Comparison of ENCODE assay signal across 8 cellular contexts in genomic region chr10:110008518-110009339, GRCh38. TPM values are rescaled to one million over a fixed set of nuclear protein-coding genes. Genes with fewer than 3 reads are reported as not detected.
A peak's percentile ranks its signal among the peaks of the same experiment; 100 is the strongest.
DNase-seq lines count a peak whose midpoint lies in the region; ATAC-seq, FAIRE-seq and TF ChIP-seq lines count a peak whose summit lies in the region.

No MANE protein-coding gene starts in this region.

- in situ Hi-C loops in transverse colon (cut with MboI; ENCODE audit: low pct_ligation_motif_present in 1 of 4, low pct_unique_long_range_greater_than_20kb in 1 of 4, low sequenced_read_pairs in 3 of 4) = no loop called here

- intact Hi-C loops in CD4-positive, alpha-beta T cell (cut with DNase I, micrococcal nuclease) = loop anchor here (2.0 to 10.0 kb wide), 7 partner anchors 30 to 556 kb away; partner anchors contain the start of genes MXI1 (in 2 of the 2), SMC3 (in 1 of the 2) and SMNDC1 (in 1 of the 2)
- intact Hi-C loops in endothelial cell of umbilical vein (cut with micrococcal nuclease) = loop anchor here (1.0 to 2.0 kb wide), 3 partner anchors 50 to 203 kb away; no protein-coding TSS in a partner anchor
- intact Hi-C loops in naive thymus-derived CD4-positive, alpha-beta T cell (cut with micrococcal nuclease) = loop anchor here (1.0 to 10.0 kb wide), 11 partner anchors 8 to 911 kb away; partner anchors contain the start of genes BBIP1 (in 2 of the 2), SHOC2 (in 2 of the 2), SMC3 (in 2 of the 2) and SMNDC1 (in 1 of the 2)
- intact Hi-C loops in transverse colon (cut with DNase I; ENCODE audit: low total_unique reads) = loop anchor here (5.0 kb wide), 1 partner anchor 86 kb away; the partner anchor contains the start of gene XPNPEP1

- ATAC-seq in CD4-positive, alpha-beta T cell (ENCODE audit: poor library complexity) = peak; percentile 1
- peak; percentile 27 for ATAC-seq in GM21529 (IDR thresholded peaks at IDR 0.05; ENCODE audit: unreplicated experiment)
- peak; percentile 6 for ATAC-seq in activated CD8-positive, alpha-beta T cell treated with anti-CD3 and anti-CD28 coated beads, Interleukin-2, amount 10 ng/mL, durations not matched to agents 7 days and 5 days
- ATAC-seq in naive thymus-derived CD4-positive, alpha-beta T cell = no peak

- DNase-seq in CD4-positive, alpha-beta T cell = peak; percentile 19 to 60 (median 41)
- DNase-seq in NCI-H146 (lab: John Stamatoyannopoulos, UW) = peak; percentile 62
- peak; percentile 71 for DNase-seq in activated CD8-positive, alpha-beta T cell treated with anti-CD3 and anti-CD28 coated beads, Interleukin-2, amount 10 ng/mL, durations not matched to agents 7 days and 5 days
- DNase-seq in endothelial cell of umbilical vein (ENCODE audit: low read depth, low spot score) = peak; percentile 38
- DNase-seq in naive thymus-derived CD4-positive, alpha-beta T cell = peak; percentile 14 to 75 (median 66)
- peak; percentile 61 for DNase-seq in transverse colon
- no peak for DNase-seq in NCI-H1048 (lab: John Stamatoyannopoulos, UW)

- BruUV-seq in endothelial cell of umbilical vein (replicated peaks; lab: Mats Ljungman, UMichigan) = no TSS peak

- H3K4me2 ChIP-seq in endothelial cell of umbilical vein (ENCODE audit: insufficient read depth, low read length) = peak overlapping the region; percentile 29

- H3K27ac Mint-ChIP-seq in CD4-positive, alpha-beta T cell = no peak overlapping the region
- H3K27ac Mint-ChIP-seq in activated CD8-positive, alpha-beta T cell treated with anti-CD3 and anti-CD28 coated beads, Interleukin-2, amount 10 ng/mL, durations not matched to agents 7 days and 5 days = peak overlapping the region; percentile 94
- peak overlapping the region in 7 of 9 donors; percentile 91 to 98 (median 94) for H3K27ac Mint-ChIP-seq in naive thymus-derived CD4-positive, alpha-beta T cell

- FAIRE-seq in endothelial cell of umbilical vein (lab: Jason Lieb, UNC) = peak; percentile 18

- peaks cover 43% of the 10 kb centered on the region for H3K36me3 Mint-ChIP-seq in CD4-positive, alpha-beta T cell (ENCODE audit: low read depth)
- peaks cover 18% of the 10 kb centered on the region for H3K36me3 Mint-ChIP-seq in activated CD8-positive, alpha-beta T cell treated with anti-CD3 and anti-CD28 coated beads, Interleukin-2, amount 10 ng/mL, durations not matched to agents 7 days and 5 days (ENCODE audit: low read depth)
- H3K36me3 Mint-ChIP-seq in naive thymus-derived CD4-positive, alpha-beta T cell = peaks cover 0 to 6% (median 0%) of the 10 kb centered on the region in 5 donors

- H3K9me3 ChIP-seq in CD4-positive, alpha-beta T cell (ENCODE audit: control insufficient read depth, low read length) = no peaks in the 10 kb centered on the region
- H3K9me3 ChIP-seq in endothelial cell of umbilical vein (replicated peaks; ENCODE audit: control insufficient read depth, insufficient read depth, low read length) (no peaks in the 10 kb centered on the region), transverse colon (no peaks in the 10 kb centered on the region)
- no peaks in the 10 kb centered on the region for H3K9me3 ChIP-seq in naive thymus-derived CD4-positive, alpha-beta T cell (ENCODE audit: control insufficient read depth in 2 of 3, low read length in 3 of 3)

- peak overlapping the region; percentile 99 for H3K4me3 Mint-ChIP-seq in CD4-positive, alpha-beta T cell
- no peak overlapping the region for H3K4me3 Mint-ChIP-seq in activated CD8-positive, alpha-beta T cell treated with anti-CD3 and anti-CD28 coated beads, Interleukin-2, amount 10 ng/mL, durations not matched to agents 7 days and 5 days
- peak overlapping the region in 2 of 10 donors; percentile 99 to 100 for H3K4me3 Mint-ChIP-seq in naive thymus-derived CD4-positive, alpha-beta T cell

- peak overlapping the region; percentile 95 for H2AFZ ChIP-seq in endothelial cell of umbilical vein (ENCODE audit: low read depth, low read length)

- H3K4me1 ChIP-seq in endothelial cell of umbilical vein (ENCODE audit: control insufficient read depth, extremely low read depth, insufficient read depth, low read length) (peaks cover 18% of the 10 kb centered on the region), transverse colon (peaks cover 11 to 82% (median 50%) of the 10 kb centered on the region in 4 donors)
- H3K4me1 ChIP-seq in naive thymus-derived CD4-positive, alpha-beta T cell (ENCODE audit: control insufficient read depth in 2 of 2, insufficient read depth in 2 of 2, low read length in 2 of 2) = peaks cover 40 to 41% of the 10 kb centered on the region in 2 donors

- no peak for TF ChIP-seq POLR2A in endothelial cell of umbilical vein (IDR thresholded peaks at IDR 0.05; ENCODE audit: low read depth, low read length)
- TF ChIP-seq POLR2A in transverse colon (IDR thresholded peaks at IDR 0.05) = no peak

- no peak for TF ChIP-seq CTCF in CD4-positive, alpha-beta T cell (IDR thresholded peaks at IDR 0.05)
- no peak for TF ChIP-seq CTCF in endothelial cell of umbilical vein (IDR thresholded peaks at IDR 0.05; ENCODE audit: extremely low read depth in 1 of 2, insufficient read depth in 1 of 2, low read depth in 1 of 2, low read length in 2 of 2)
- peak in 1 of 5 experiments; percentile 2 for TF ChIP-seq CTCF in transverse colon (IDR thresholded peaks at IDR 0.05)

- peak overlapping the region; percentile 69 for H3K9ac ChIP-seq in endothelial cell of umbilical vein (replicated peaks; ENCODE audit: extremely low read depth, insufficient read depth, low read length)

- CTCF ChIA-PET in CD4-positive, alpha-beta T cell (lab: Charles Lee) = interaction anchor here (1.1 to 3.0 kb wide), 2 partner anchors 31 to 68 kb away, joined by 3 to 9 read pairs; no protein-coding TSS in a partner anchor
- CTCF ChIA-PET in activated CD8-positive, alpha-beta T cell treated with anti-CD3 and anti-CD28 coated beads, Interleukin-2, amount 10 ng/mL, durations not matched to agents 7 days and 5 days (lab: Charles Lee) = interaction anchor here (1.0 to 3.8 kb wide), 9 partner anchors 30 to 127 kb away, joined by 3 to 25 read pairs (median 4); no protein-coding TSS in a partner anchor
- CTCF ChIA-PET in endothelial cell of umbilical vein (lab: Charles Lee) = interaction anchor here (0.7 to 4.8 kb wide), 7 partner anchors 26 to 130 kb away, joined by 3 to 50 read pairs (median 4); no protein-coding TSS in a partner anchor
- CTCF ChIA-PET in naive thymus-derived CD4-positive, alpha-beta T cell (lab: Charles Lee) = interaction anchor here (0.7 to 1.3 kb wide), 3 partner anchors 17 to 202 kb away, joined by 3 to 5 read pairs (median 4); no protein-coding TSS in a partner anchor

- peaks cover 53% of the 10 kb centered on the region for H3K4me1 Mint-ChIP-seq in CD4-positive, alpha-beta T cell (ENCODE audit: low read depth)
- peaks cover 46% of the 10 kb centered on the region for H3K4me1 Mint-ChIP-seq in activated CD8-positive, alpha-beta T cell treated with anti-CD3 and anti-CD28 coated beads, Interleukin-2, amount 10 ng/mL, durations not matched to agents 7 days and 5 days (ENCODE audit: low read depth)
- peaks cover 30 to 54% (median 44%) of the 10 kb centered on the region in 7 donors for H3K4me1 Mint-ChIP-seq in naive thymus-derived CD4-positive, alpha-beta T cell

- peaks cover 3% of the 10 kb centered on the region for H4K20me1 ChIP-seq in endothelial cell of umbilical vein (replicated peaks; ENCODE audit: control insufficient read depth, extremely low read depth, insufficient read depth, low read length)

- H3K4me3 ChIP-seq in endothelial cell of umbilical vein (replicated peaks in 1 of 3; ENCODE audit: insufficient read depth in 1 of 3, low read depth in 1 of 3, low read length in 3 of 3) (peak overlapping the region; percentile 71 to 99 (median 88)), transverse colon (peak overlapping the region; percentile 85 to 89 (median 87))
- peak overlapping the region; percentile 66 for H3K4me3 ChIP-seq in naive thymus-derived CD4-positive, alpha-beta T cell (ENCODE audit: low read length)

- peaks cover 12% of the 10 kb centered on the region for H3K79me2 ChIP-seq in endothelial cell of umbilical vein (ENCODE audit: control insufficient read depth, insufficient read depth, low read length)

- no peaks in the 10 kb centered on the region for H3K9me1 ChIP-seq in endothelial cell of umbilical vein (replicated peaks; ENCODE audit: control insufficient read depth, extremely low read depth, insufficient read depth, low read length)

- POLR2A ChIA-PET in CD4-positive, alpha-beta T cell (lab: Charles Lee) = interaction anchor here (0.6 to 4.1 kb wide), 26 partner anchors 9 to 852 kb away, joined by 3 to 69 read pairs (median 4); partner anchors contain the start of gene SMNDC1
- POLR2A ChIA-PET in activated CD8-positive, alpha-beta T cell treated with anti-CD3 and anti-CD28 coated beads, Interleukin-2, amount 10 ng/mL, durations not matched to agents 7 days and 5 days (lab: Charles Lee) = interaction anchor here (0.7 to 4.2 kb wide), 12 partner anchors 48 to 211 kb away, joined by 3 to 31 read pairs (median 4); no protein-coding TSS in a partner anchor
- POLR2A ChIA-PET in endothelial cell of umbilical vein (lab: Charles Lee) = interaction anchor here (1.4 kb wide), 1 partner anchor 910 kb away, joined by 3 read pairs; the partner anchor contains the start of gene BBIP1
- POLR2A ChIA-PET in naive thymus-derived CD4-positive, alpha-beta T cell (lab: Charles Lee) = interaction anchor here (0.6 to 2.7 kb wide), 28 partner anchors 9 to 213 kb away, joined by 3 to 20 read pairs (median 4); partner anchors contain the start of gene MXI1

- no peaks in the 10 kb centered on the region for H3K27me3 Mint-ChIP-seq in CD4-positive, alpha-beta T cell
- H3K27me3 Mint-ChIP-seq in activated CD8-positive, alpha-beta T cell treated with anti-CD3 and anti-CD28 coated beads, Interleukin-2, amount 10 ng/mL, durations not matched to agents 7 days and 5 days (ENCODE audit: low read depth) = no peaks in the 10 kb centered on the region
- no peaks in the 10 kb centered on the region for H3K27me3 Mint-ChIP-seq in naive thymus-derived CD4-positive, alpha-beta T cell

- H3K27ac ChIP-seq in CD4-positive, alpha-beta T cell (ENCODE audit: low read depth, low read length) = peak overlapping the region; percentile 93
- H3K27ac ChIP-seq in endothelial cell of umbilical vein (ENCODE audit: insufficient read depth, low read depth, low read length) (peak overlapping the region; percentile 28), transverse colon (peak overlapping the region; percentile 91 to 97 (median 92))
- H3K27ac ChIP-seq in naive thymus-derived CD4-positive, alpha-beta T cell (ENCODE audit: low read depth, low read length) = peak overlapping the region; percentile 88

- TF ChIP-seq EP300 in transverse colon (IDR thresholded peaks at IDR 0.05; ENCODE audit: low read depth) = no peak

- H3K9me3 Mint-ChIP-seq in CD4-positive, alpha-beta T cell = no peaks in the 10 kb centered on the region
- no peaks in the 10 kb centered on the region for H3K9me3 Mint-ChIP-seq in activated CD8-positive, alpha-beta T cell treated with anti-CD3 and anti-CD28 coated beads, Interleukin-2, amount 10 ng/mL, durations not matched to agents 7 days and 5 days (ENCODE audit: insufficient read depth)
- no peaks in the 10 kb centered on the region for H3K9me3 Mint-ChIP-seq in naive thymus-derived CD4-positive, alpha-beta T cell

- dilution Hi-C loops in endothelial cell of umbilical vein (cut with MboI; ENCODE audit: extremely low pct_ligation_motif_present, low sequenced_read_pairs) = no loop called here

- 1 to 2% methylated on average over 11 to 29 of the region's 30 CpGs for WGBS in transverse colon (ENCODE audit: low coverage in 1 of 2), 2 donors

- H3K36me3 ChIP-seq in endothelial cell of umbilical vein (ENCODE audit: control insufficient read depth in 2 of 2, extremely low read depth in 1 of 2, insufficient read depth in 2 of 2, low read length in 2 of 2) = no peaks in the 10 kb centered on the region
- H3K36me3 ChIP-seq in naive thymus-derived CD4-positive, alpha-beta T cell (ENCODE audit: control insufficient read depth in 2 of 3, insufficient read depth in 3 of 3, low read length in 3 of 3) = peaks cover 0 to 17% (median 0%) of the 10 kb centered on the region in 3 experiments
- no peaks in the 10 kb centered on the region for H3K36me3 ChIP-seq in transverse colon

- H3K27me3 ChIP-seq in CD4-positive, alpha-beta T cell (ENCODE audit: control insufficient read depth, insufficient read depth, low read length) = no peaks in the 10 kb centered on the region
- H3K27me3 ChIP-seq in endothelial cell of umbilical vein (ENCODE audit: control insufficient read depth in 2 of 2, insufficient read depth in 2 of 2, low read length in 2 of 2) (peaks cover 0 to 4% of the 10 kb centered on the region in 2 experiments), transverse colon (no peaks in the 10 kb centered on the region)
- H3K27me3 ChIP-seq in naive thymus-derived CD4-positive, alpha-beta T cell (ENCODE audit: control insufficient read depth in 2 of 2, insufficient read depth in 2 of 2, low read length in 2 of 2) = no peaks in the 10 kb centered on the region

RNA-seq across cellular contexts. Expression of gene ADD3, which starts 0.9 kb away (rescaled TPM):
- 100 to 1,000 TPM; 273 to 302 TPM for total RNA-seq in CD4-positive, alpha-beta T cell
- total RNA-seq in activated CD8-positive, alpha-beta T cell treated with anti-CD3 and anti-CD28 coated beads, Interleukin-2, amount 10 ng/mL, durations not matched to agents 7 days and 5 days = 100 to 1,000 TPM; 172 to 200 TPM
- total RNA-seq in endothelial cell of umbilical vein (52.3 and 55.2 TPM in 2 replicates), transverse colon (100 to 1,000 TPM; 175 to 342 (median 258) TPM)
- polyA plus RNA-seq in endothelial cell of umbilical vein = 14.9 and 18.2 TPM in 2 replicates
- polyA plus RNA-seq in endothelial cell of umbilical vein (2011; cell fraction: cytosol; rRNA removed) = 75.4 and 189 TPM in 2 replicates
- 157 and 300 TPM in 2 replicates for polyA plus RNA-seq in endothelial cell of umbilical vein (2011; cell fraction: nucleus; rRNA removed)
- polyA plus RNA-seq in endothelial cell of umbilical vein (2012) = 57.6 and 68.2 TPM in 2 replicates
- polyA minus RNA-seq in endothelial cell of umbilical vein = 67.0 and 78.2 TPM in 2 replicates
- polyA minus RNA-seq in endothelial cell of umbilical vein (2011; cell fraction: cytosol; rRNA and poly(A)+ RNA removed) = 31.3 TPM
- 87.6 and 106 TPM in 2 replicates for polyA minus RNA-seq in endothelial cell of umbilical vein (2011; cell fraction: nucleus; rRNA and poly(A)+ RNA removed)
- 100 to 1,000 TPM; 281 to 463 (median 342) TPM for total RNA-seq in naive thymus-derived CD4-positive, alpha-beta T cell
- 100 to 1,000 TPM; 502 to 535 TPM for polyA plus RNA-seq in naive thymus-derived CD4-positive, alpha-beta T cell

Comparison
In these comparisons a context has a peak if more than half of its experiments do, and no peak if none do; other contexts are left out.
1. H3K27ac ChIP-seq: peak in every context shown above with its lines; median percentile 93 in CD4-positive, alpha-beta T cell; 92 in transverse colon; 88 in naive thymus-derived CD4-positive, alpha-beta T cell; 28 in endothelial cell of umbilical vein.